Comparison of ENCODE assay signal across 16 cellular contexts in genomic region chr2:204175552-204176271, GRCh38.
"Had no signal": no experiment of that assay in that cellular context is flagged by ENCODE, and none has a peak within 500 bp of the region (broad histone marks: within the 10 kb centered on the region; RNA-seq: fewer than 3 reads in every experiment).

No MANE protein-coding gene starts in this region.

- H3K27ac ChIP-seq: brain microvascular endothelial cell, parathyroid adenoma, sigmoid colon, stomach had no signal

- H3K79me2 ChIP-seq: parathyroid adenoma had no signal

- H3K36me3 ChIP-seq: brain microvascular endothelial cell, sigmoid colon, stomach had no signal

- DNase-seq: activated CD4-positive, alpha-beta T cell treated with anti-CD3 and anti-CD28 coated beads, Interleukin-2, amount 10 ng/mL, durations not matched to agents 24 days and 14 days; activated CD8-positive, alpha-beta memory T cell treated with anti-CD3 and anti-CD28 coated beads, Interleukin-2, amount 50 U/mL, for 4 hours; activated naive CD4-positive, alpha-beta T cell treated with anti-CD3 and anti-CD28 coated beads, Interleukin-2, amount 50 U/mL, for 16 hours; activated T-cell treated with anti-CD3 and anti-CD28 coated beads, Interleukin-2, amount 50 U/mL, for 4 hours; aorta; brain microvascular endothelial cell; cortex of kidney; left colon; sigmoid colon; stimulated activated CD4-positive, alpha-beta T cell treated with anti-CD3 and anti-CD28 coated beads, Interleukin-4, amount 100 ng/mL, for 24 hours; stomach; T-helper 9 cell had no signal

- H2AFZ ChIP-seq: parathyroid adenoma had no signal

- H3K4me1 ChIP-seq: parathyroid adenoma, sigmoid colon, stomach had no signal

- ATAC-seq: activated T-cell treated with anti-CD3 and anti-CD28 coated beads, Interleukin-2, amount 50 U/mL, for 4 hours; esophagus mucosa; left colon; stimulated activated effector memory CD8-positive, alpha-beta T cell treated with anti-CD3 and anti-CD28 coated beads, Interleukin-12 subunit alpha, Interleukin-12 subunit beta, amount 100 ng/mL, for 72 hours had no signal

- H3K9ac ChIP-seq: parathyroid adenoma had no signal

- H3K27me3 ChIP-seq: sigmoid colon, stomach had no signal

- H3K4me3 ChIP-seq: lung, sigmoid colon, stomach had no signal

- H3K9me3 ChIP-seq: sigmoid colon, stomach had no signal
